In genomic region chr11:66915046-66915832, GRCh38 we compare ENCODE assay signal across 16 cellular contexts. TPM values are rescaled to one million over a fixed set of nuclear protein-coding genes. Genes with fewer than 3 reads are reported as not detected.
DNase-seq lines count a peak whose midpoint lies in the region; TF ChIP-seq lines count a peak whose summit lies in the region.
"Had no signal": no experiment of that assay in that cellular context is flagged by ENCODE, and none has a peak within 500 bp of the region (broad histone marks: within the 10 kb centered on the region; RNA-seq: fewer than 3 reads in every experiment).

No MANE protein-coding gene starts in this region.

- H3K27me3 ChIP-seq in A673 (replicated peaks; ENCODE audit: insufficient read depth, low read depth, low read length, poor library complexity): no peaks in the 10 kb centered on the region

- no peaks in the 10 kb centered on the region for H3K36me3 ChIP-seq in A673 (ENCODE audit: insufficient read depth, low read length, poor library complexity, severe bottlenecking)
- H3K36me3 ChIP-seq: WERI-Rb-1 had no signal

- peak; percentile 22 for DNase-seq in A673 (ENCODE audit: low spot score)
- peak; percentile 60 for DNase-seq in NCI-H146 (lab: John Stamatoyannopoulos, UW)
- peak; percentile 63 for DNase-seq in chondrocyte (ENCODE audit: low spot score)
- no peak for DNase-seq in nephron progenitor cell
- no peak for DNase-seq in activated CD4-positive, alpha-beta T cell treated with anti-CD3 and anti-CD28 coated beads, Interleukin-2, amount 10 ng/mL, durations not matched to agents 24 days and 14 days
- DNase-seq in GM13977 (ENCODE audit: low spot score): no peak
- DNase-seq in NCI-H1092 (lab: John Stamatoyannopoulos, UW): no peak
- no peak for DNase-seq in NCI-H526 (lab: John Stamatoyannopoulos, UW)
- DNase-seq: DMS 273 treated with DMSO at 0.1 percent for 48 hours; glutamatergic neuron; NCI-H1048; NCI-H524 treated with DMSO at 0.1 percent for 48 hours; stimulated activated CD4-positive, alpha-beta T cell treated with anti-CD3 and anti-CD28 coated beads, Interleukin-12 subunit alpha, Interleukin-12 subunit beta, amount 100 ng/mL, for 4 hours; trophoblast cell; WERI-Rb-1 had no signal

- H3K4me3 Mint-ChIP-seq in chondrocyte (ENCODE audit: unreplicated experiment) (no peak overlapping the region), nephron progenitor cell (no peak overlapping the region)
- H3K4me3 Mint-ChIP-seq in activated CD4-positive, alpha-beta T cell treated with anti-CD3 and anti-CD28 coated beads, Interleukin-2, amount 10 ng/mL, durations not matched to agents 24 days and 14 days: no peak overlapping the region

- peak overlapping the region; percentile 80 for H3K27ac Mint-ChIP-seq in chondrocyte (ENCODE audit: unreplicated experiment)
- peak overlapping the region; percentile 58 for H3K27ac Mint-ChIP-seq in nephron progenitor cell
- H3K27ac Mint-ChIP-seq in activated CD4-positive, alpha-beta T cell treated with anti-CD3 and anti-CD28 coated beads, Interleukin-2, amount 10 ng/mL, durations not matched to agents 24 days and 14 days: no peak overlapping the region

- POLR2A ChIA-PET in A673 (lab: Charles Lee; ENCODE audit: low non-redundant PET): interaction anchor here (0.6 kb wide), 1 partner anchor 21 kb away, joined by 4 read pairs; no protein-coding TSS in a partner anchor

- H3K4me1 Mint-ChIP-seq in chondrocyte (ENCODE audit: low read depth) (peaks cover 29% of the 10 kb centered on the region), nephron progenitor cell (peaks cover 62% of the 10 kb centered on the region)
- H3K4me1 Mint-ChIP-seq in activated CD4-positive, alpha-beta T cell treated with anti-CD3 and anti-CD28 coated beads, Interleukin-2, amount 10 ng/mL, durations not matched to agents 24 days and 14 days: no peaks in the 10 kb centered on the region

- in situ Hi-C loops in GM13977 (cut with MboI; ENCODE audit: low pct_unique_long_range_greater_than_20kb, low sequenced_read_pairs, unreplicated experiment): no loop called here

- H3K4me1 ChIP-seq in A673 (ENCODE audit: insufficient read depth, low read length, poor library complexity, severe bottlenecking): no peaks in the 10 kb centered on the region

- intact Hi-C loops in A673 (cut with micrococcal nuclease; ENCODE audit: unreplicated experiment): no loop called here
- intact Hi-C loops in activated CD4-positive, alpha-beta T cell treated with anti-CD3 and anti-CD28 coated beads, Interleukin-2, amount 10 ng/mL, durations not matched to agents 24 days and 14 days (cut with micrococcal nuclease): no loop called here

- H3K27me3 Mint-ChIP-seq in chondrocyte (ENCODE audit: low read depth) (no peaks in the 10 kb centered on the region), nephron progenitor cell (ENCODE audit: low read depth, poor library complexity) (peaks cover 2% of the 10 kb centered on the region)
- no peaks in the 10 kb centered on the region for H3K27me3 Mint-ChIP-seq in activated CD4-positive, alpha-beta T cell treated with anti-CD3 and anti-CD28 coated beads, Interleukin-2, amount 10 ng/mL, durations not matched to agents 24 days and 14 days

- TF ChIP-seq CTCF in A673 (conservative IDR thresholded peaks at IDR 0.05; ENCODE audit: low read depth, low read length) (no peak), chondrocyte (IDR thresholded peaks at IDR 0.05) (peak; percentile 27), nephron progenitor cell (IDR thresholded peaks at IDR 0.05) (no peak), GM13977 (IDR thresholded peaks at IDR 0.05; ENCODE audit: extremely low read depth, insufficient read depth, missing control alignments) (no peak)

- BruUV-seq in A673 (replicated peaks; lab: Mats Ljungman, UMichigan): no TSS peak

- H3K36me3 Mint-ChIP-seq in chondrocyte (ENCODE audit: low read depth): no peaks in the 10 kb centered on the region
- no peaks in the 10 kb centered on the region for H3K36me3 Mint-ChIP-seq in nephron progenitor cell (ENCODE audit: low read depth)
- H3K36me3 Mint-ChIP-seq in activated CD4-positive, alpha-beta T cell treated with anti-CD3 and anti-CD28 coated beads, Interleukin-2, amount 10 ng/mL, durations not matched to agents 24 days and 14 days (ENCODE audit: low read depth): no peaks in the 10 kb centered on the region

- no peaks in the 10 kb centered on the region for H3K9me3 ChIP-seq in A673 (ENCODE audit: low read depth, low read length, poor library complexity, severe bottlenecking)

- CTCF ChIA-PET in A673 (lab: Charles Lee): no interaction called here

- H3K9me3 Mint-ChIP-seq in chondrocyte (ENCODE audit: low read depth) (no peaks in the 10 kb centered on the region), nephron progenitor cell (no peaks in the 10 kb centered on the region)
- H3K9me3 Mint-ChIP-seq in activated CD4-positive, alpha-beta T cell treated with anti-CD3 and anti-CD28 coated beads, Interleukin-2, amount 10 ng/mL, durations not matched to agents 24 days and 14 days: no peaks in the 10 kb centered on the region

- H3K27ac ChIP-seq in A673 (ENCODE audit: low read depth, low read length, poor library complexity, severe bottlenecking): no peak overlapping the region
- H3K27ac ChIP-seq: WERI-Rb-1 had no signal

- H3K4me3 ChIP-seq in A673 (ENCODE audit: low read depth, low read length, poor library complexity, severe bottlenecking): no peak overlapping the region

RNA-seq across cellular contexts. Expression of gene PC, which starts 42.9 kb away (rescaled TPM):
- total RNA-seq in A673 (2021) (39.1 and 44.5 TPM in 2 replicates), chondrocyte (12.3 to 33.7 TPM (median 14.2 TPM) in 3 replicates)
- 13.1 and 15.7 TPM in 2 replicates for total RNA-seq in activated CD4-positive, alpha-beta T cell treated with anti-CD3 and anti-CD28 coated beads, Interleukin-2, amount 10 ng/mL, durations not matched to agents 24 days and 14 days

RNA-seq across cellular contexts. Expression of gene LRFN4, which starts 58.4 kb away (rescaled TPM):
- total RNA-seq in A673 (2021) (52.9 and 57.2 TPM in 2 replicates), chondrocyte (33.8 to 47.2 TPM (median 46.8 TPM) in 3 replicates)
- 51.9 and 55.6 TPM in 2 replicates for total RNA-seq in activated CD4-positive, alpha-beta T cell treated with anti-CD3 and anti-CD28 coated beads, Interleukin-2, amount 10 ng/mL, durations not matched to agents 24 days and 14 days

RNA-seq across cellular contexts. Expression of gene C11orf86, which starts 59.9 kb away (rescaled TPM):
- total RNA-seq in A673 (2021) (not detected in 2 replicates), chondrocyte (not detected in 3 replicates)
- total RNA-seq in activated CD4-positive, alpha-beta T cell treated with anti-CD3 and anti-CD28 coated beads, Interleukin-2, amount 10 ng/mL, durations not matched to agents 24 days and 14 days: not detected in 2 replicates
- total RNA-seq: lower leg skin had no signal

Comparison
In these comparisons a context has a peak if more than half of its experiments do, and no peak if none do; other contexts are left out.
1. DNase-seq: peak in A673 (single experiment), NCI-H146 (single experiment) and chondrocyte (single experiment); none in nephron progenitor cell (single experiment), activated CD4-positive, alpha-beta T cell treated with anti-CD3 and anti-CD28 coated beads, Interleukin-2, amount 10 ng/mL, durations not matched to agents 24 days and 14 days (single experiment), GM13977 (single experiment), NCI-H1092 (single experiment) and NCI-H526 (0 of 2).